Comparison of ENCODE assay signal across 1 cellular context in genomic region chr17:784143-784542, GRCh38.
TF ChIP-seq lines count a peak whose summit lies in the region.

No MANE protein-coding gene starts in this region.

TF ChIP-seq in SK-N-SH treated with all-trans-retinoic acid at 6 μM for 48 hours, 23 proteins besides CTCF, POLR2A, EP300 and RAD21 (continued from another document):
- TF ChIP-seq CSRNP3 (CRISPR knock-in tag; IDR thresholded peaks at IDR 0.05), result no peak
- TF ChIP-seq TCF4 (CRISPR knock-in tag; IDR thresholded peaks at IDR 0.05; ENCODE audit: borderline replicate concordance), result no peak
- no peak for TF ChIP-seq CREB5 (CRISPR knock-in tag; IDR thresholded peaks at IDR 0.05; ENCODE audit: low read depth)
- TF ChIP-seq PPARA (CRISPR knock-in tag; IDR thresholded peaks at IDR 0.05; ENCODE audit: borderline replicate concordance), result no peak
- TF ChIP-seq ZFP30 (CRISPR knock-in tag; IDR thresholded peaks at IDR 0.05), result no peak
- TF ChIP-seq SNAI2 (CRISPR knock-in tag; IDR thresholded peaks at IDR 0.05), result no peak
